ENCODE assay signal across 8 cellular contexts in genomic region chrX:68693481-68694410, GRCh38. TPM values are rescaled to one million over a fixed set of nuclear protein-coding genes. Genes with fewer than 3 reads are reported as not detected.
A peak's percentile ranks its signal among the peaks of the same experiment; 100 is the strongest.
DNase-seq lines count a peak whose midpoint lies in the region; ATAC-seq and TF ChIP-seq lines count a peak whose summit lies in the region.

No MANE protein-coding gene starts in this region.

- no peaks in the 10 kb centered on the region for H3K9me2 ChIP-seq in GM23338 (ENCODE audit: insufficient read depth)

- H3K4me1 ChIP-seq in CD8-positive, alpha-beta memory T cell (ENCODE audit: insufficient read depth, low read length), result no peaks in the 10 kb centered on the region
- H3K4me1 ChIP-seq in GM23338 (ENCODE audit: insufficient read depth), result peaks cover 7% of the 10 kb centered on the region; the same call in 1 of the 2 replicates
- H3K4me1 ChIP-seq in smooth muscle cell (ENCODE audit: low read depth), result no peaks in the 10 kb centered on the region

- no peak overlapping the region for H2AFZ ChIP-seq in GM23338
- peak overlapping the region; percentile 73 for H2AFZ ChIP-seq in smooth muscle cell (ENCODE audit: low read depth)

- H4K20me1 ChIP-seq in GM23338 (replicated peaks; ENCODE audit: insufficient read depth) (no peaks in the 10 kb centered on the region), smooth muscle cell (ENCODE audit: low read depth) (no peaks in the 10 kb centered on the region)

- H3K79me2 ChIP-seq in GM23338 (replicated peaks; ENCODE audit: insufficient read depth) (no peaks in the 10 kb centered on the region), smooth muscle cell (ENCODE audit: low read depth) (no peaks in the 10 kb centered on the region)

- H3K4me2 ChIP-seq in GM23338, result peak overlapping the region; percentile 84
- H3K4me2 ChIP-seq in smooth muscle cell, result peak overlapping the region; percentile 87

- no peak overlapping the region for H3K9ac ChIP-seq in smooth muscle cell (ENCODE audit: low read depth)

- H3K36me3 Mint-ChIP-seq in CD8-positive, alpha-beta memory T cell, result no peaks in the 10 kb centered on the region
- no peaks in the 10 kb centered on the region for H3K36me3 Mint-ChIP-seq in GM23338 (ENCODE audit: low read depth)

- POLR2A ChIA-PET in CD8-positive, alpha-beta memory T cell (lab: Charles Lee), result no interaction called here

- ATAC-seq in GM23338 (peak; percentile 87), left colon (peak; percentile 40), HG02938 (IDR thresholded peaks at IDR 0.05; ENCODE audit: unreplicated experiment) (no peak)

- peaks cover 0 to 8% (median 2%) of the 10 kb centered on the region in 3 donors for H3K4me1 Mint-ChIP-seq in CD8-positive, alpha-beta memory T cell
- peaks cover 22% of the 10 kb centered on the region for H3K4me1 Mint-ChIP-seq in GM23338

- peak overlapping the region; percentile 31 for H3K27ac ChIP-seq in CD8-positive, alpha-beta memory T cell (ENCODE audit: low read depth, low read length)
- no peak overlapping the region for H3K27ac ChIP-seq in GM23338 (ENCODE audit: low read depth)
- H3K27ac ChIP-seq in smooth muscle cell (ENCODE audit: low read depth), result no peak overlapping the region

- no peaks in the 10 kb centered on the region for H3K9me3 ChIP-seq in CD8-positive, alpha-beta memory T cell (ENCODE audit: low read length)
- H3K9me3 ChIP-seq in smooth muscle cell (replicated peaks; ENCODE audit: low read depth), result no peaks in the 10 kb centered on the region

- no peak overlapping the region for H3K27ac Mint-ChIP-seq in CD8-positive, alpha-beta memory T cell
- no peak overlapping the region for H3K27ac Mint-ChIP-seq in GM23338

- intact Hi-C loops in left colon (cut with DNase I, micrococcal nuclease), result no loop called here

- no peaks in the 10 kb centered on the region for H3F3A ChIP-seq in GM23338 (replicated peaks; ENCODE audit: low read depth)
- H3F3A ChIP-seq in smooth muscle cell (ENCODE audit: low read depth), result no peaks in the 10 kb centered on the region

- peak overlapping the region in 2 of 7 donors; percentile 20 to 39 for H3K4me3 Mint-ChIP-seq in CD8-positive, alpha-beta memory T cell
- H3K4me3 Mint-ChIP-seq in GM23338, result peak overlapping the region; percentile 68

- 50% methylated on average over 75 of the region's 81 CpGs for WGBS in smooth muscle cell (ENCODE audit: low lambda C conversion rate)

- peaks cover 15 to 23% of the 10 kb centered on the region in 2 donors for H3K27me3 Mint-ChIP-seq in CD8-positive, alpha-beta memory T cell
- H3K27me3 Mint-ChIP-seq in GM23338 (ENCODE audit: insufficient read depth, low read depth, poor library complexity), result peaks cover 6% of the 10 kb centered on the region

- no peaks in the 10 kb centered on the region for H3K9me3 Mint-ChIP-seq in CD8-positive, alpha-beta memory T cell
- no peaks in the 10 kb centered on the region for H3K9me3 Mint-ChIP-seq in GM23338

- no peaks in the 10 kb centered on the region for H3K27me3 ChIP-seq in CD8-positive, alpha-beta memory T cell (ENCODE audit: insufficient read depth, low read length, poor library complexity, severe bottlenecking)
- H3K27me3 ChIP-seq in GM23338 (ENCODE audit: insufficient read depth) (peaks cover 6% of the 10 kb centered on the region), smooth muscle cell (ENCODE audit: low read depth) (no peaks in the 10 kb centered on the region)

- CTCF ChIA-PET in CD8-positive, alpha-beta memory T cell (lab: Charles Lee), result no interaction called here

- no peaks in the 10 kb centered on the region for H3K36me3 ChIP-seq in CD8-positive, alpha-beta memory T cell (ENCODE audit: insufficient read depth, low read length)
- H3K36me3 ChIP-seq in GM23338 (ENCODE audit: insufficient read depth), result no peaks in the 10 kb centered on the region
- no peaks in the 10 kb centered on the region for H3K36me3 ChIP-seq in smooth muscle cell (ENCODE audit: low read depth)

- no peak overlapping the region for H3K4me3 ChIP-seq in CD8-positive, alpha-beta memory T cell (ENCODE audit: low read length)
- peak overlapping the region; percentile 64 for H3K4me3 ChIP-seq in GM23338
- peak overlapping the region; percentile 58 for H3K4me3 ChIP-seq in smooth muscle cell

- TF ChIP-seq CTCF in GM23338 (conservative IDR thresholded peaks at IDR 0.05; ENCODE audit: low read depth in 2 of 2) (no peak), smooth muscle cell (IDR thresholded peaks at IDR 0.05; ENCODE audit: borderline replicate concordance, insufficient read depth, poor library complexity, severe bottlenecking) (no peak)

- DNase-seq in CD8-positive, alpha-beta memory T cell, result no peak
- DNase-seq in GM23338 (ENCODE audit: low spot score) (peak; percentile 85), RPMI7951 (ENCODE audit: low read depth) (peak; percentile 87), dedifferentiated amniotic fluid mesenchymal stem cell (ENCODE audit: extremely low spot score) (peak; percentile 23), left colon (peak; percentile 58 to 63), smooth muscle cell (lab: John Stamatoyannopoulos, UW; ENCODE audit: unreplicated experiment) (peak; percentile 18)
- no peak for DNase-seq in stimulated activated CD4-positive, alpha-beta T cell treated with anti-CD3 and anti-CD28 coated beads, Interleukin-4, amount 100 ng/mL, for 24 hours

TF ChIP-seq in GM23338, 12 proteins besides CTCF, POLR2A, EP300 and RAD21 (continues in another document):
- no peak for TF ChIP-seq ZNF331 (CRISPR knock-in tag; IDR thresholded peaks at IDR 0.05; ENCODE audit: low read depth)
- no peak for TF ChIP-seq ETS1 (IDR thresholded peaks at IDR 0.05)

RNA-seq across cellular contexts. Expression of gene STARD8, which starts 46.3 kb away (rescaled TPM):
- total RNA-seq in CD8-positive, alpha-beta memory T cell, result under 1 TPM; 0.24 to 0.42 TPM
- polyA plus RNA-seq in CD8-positive, alpha-beta memory T cell, result not detected
- total RNA-seq in GM23338 (2014; rRNA removed; shearing (Covaris generic)), result 3.5 and 5.6 TPM in 2 replicates
- polyA plus RNA-seq in GM23338 (2016; fragmentation: Nextera tagmentation; extraction: Ambion mirVana), result 0.74 and 1.0 TPM in 2 replicates
- total RNA-seq in RPMI7951 (2014; rRNA removed; shearing (Covaris generic)), result 10.2 and 11.6 TPM in 2 replicates
- total RNA-seq in left colon, result 1 to 10 TPM; 1.7 to 2.3 TPM
- total RNA-seq in smooth muscle cell, result 0.27 and 0.49 TPM in 2 replicates
- 0.06 and 0.38 TPM in 2 replicates for polyA plus RNA-seq in smooth muscle cell

Comparison
In these comparisons a context has a peak if more than half of its experiments do, and no peak if none do; other contexts are left out.
1. DNase-seq: peak in GM23338 (single experiment), RPMI7951 (single experiment), dedifferentiated amniotic fluid mesenchymal stem cell (single experiment), left colon (2 of 2) and smooth muscle cell (single experiment); none in CD8-positive, alpha-beta memory T cell (0 of 5) and stimulated activated CD4-positive, alpha-beta T cell treated with anti-CD3 and anti-CD28 coated beads, Interleukin-4, amount 100 ng/mL, for 24 hours (single experiment).